Comparison of ENCODE assay signal across 10 cellular contexts in the genomic region with DNA sequence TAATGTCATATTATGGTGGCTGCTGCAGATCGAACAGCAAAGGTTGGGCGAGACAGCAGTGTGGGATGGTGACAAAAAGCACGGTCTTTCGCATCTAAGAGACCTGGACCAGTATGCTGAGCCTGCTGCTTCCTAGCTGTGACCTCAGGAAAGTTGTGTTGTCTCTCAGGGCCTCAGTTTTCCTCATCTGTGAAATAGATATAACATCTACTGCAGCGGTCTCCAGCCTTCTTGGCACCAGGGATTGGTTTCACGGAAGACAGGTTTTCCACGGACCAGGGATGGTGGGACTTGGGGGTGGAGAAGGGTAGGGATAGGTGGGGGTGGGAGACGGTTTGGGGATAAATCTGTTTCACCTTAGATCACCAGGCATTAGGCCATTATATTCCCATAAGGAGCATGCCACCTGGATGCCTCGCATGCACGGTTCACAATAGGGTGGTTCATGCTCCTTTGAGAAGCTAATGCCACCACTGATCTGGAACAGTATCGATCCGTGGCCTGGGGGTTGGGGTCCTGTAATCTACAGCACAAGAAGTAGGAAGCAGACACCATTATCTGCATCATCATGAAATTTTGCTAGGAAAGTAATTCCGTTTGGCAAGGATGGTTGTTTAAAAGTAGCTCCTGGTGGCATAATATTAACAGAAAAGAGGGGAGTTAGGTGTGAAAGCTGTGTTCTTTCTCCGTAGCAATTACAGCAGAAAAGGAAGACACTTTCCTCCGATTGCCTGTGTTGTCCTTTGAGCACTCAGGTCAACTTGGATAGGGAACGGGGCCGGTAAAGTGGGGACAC. TPM values are rescaled to one million over a fixed set of nuclear protein-coding genes. Genes with fewer than 3 reads are reported as not detected.
DNase-seq lines count a peak whose midpoint lies in the region; ATAC-seq, FAIRE-seq and TF ChIP-seq lines count a peak whose summit lies in the region.
"Had no signal": no experiment of that assay in that cellular context is flagged by ENCODE, and none has a peak within 500 bp of the region (broad histone marks: within the 10 kb centered on the region; RNA-seq: fewer than 3 reads in every experiment).

No MANE protein-coding gene starts in this region.

- H3K9me3 Mint-ChIP-seq in activated CD4-positive, alpha-beta memory T cell treated with anti-CD3 and anti-CD28 coated beads, Interleukin-2, amount 10 ng/mL, durations not matched to agents 7 days and 5 days, result no peaks in the 10 kb centered on the region
- no peaks in the 10 kb centered on the region for H3K9me3 Mint-ChIP-seq in progenitor cell of endocrine pancreas (ENCODE audit: low read depth)
- H3K9me3 Mint-ChIP-seq: GM23338 had no signal

- in situ Hi-C loops in GM13977 (cut with MboI; ENCODE audit: low pct_unique_long_range_greater_than_20kb, low sequenced_read_pairs, unreplicated experiment), result no loop called here

- H3K36me3 Mint-ChIP-seq in activated CD4-positive, alpha-beta memory T cell treated with anti-CD3 and anti-CD28 coated beads, Interleukin-2, amount 10 ng/mL, durations not matched to agents 7 days and 5 days (ENCODE audit: low read depth), result peaks cover 51% of the 10 kb centered on the region
- H3K36me3 Mint-ChIP-seq in progenitor cell of endocrine pancreas (ENCODE audit: insufficient read depth), result peaks cover 32% of the 10 kb centered on the region

- FAIRE-seq in GM12892 (lab: Jason Lieb, UNC), result no peak

- no peak for DNase-seq in GM12892 (ENCODE audit: insufficient read length)
- DNase-seq in activated CD4-positive, alpha-beta memory T cell treated with anti-CD3 and anti-CD28 coated beads, Interleukin-2, amount 10 ng/mL, durations not matched to agents 7 days and 5 days, result no peak
- DNase-seq in progenitor cell of endocrine pancreas (ENCODE audit: low spot score, unreplicated experiment), result no peak
- no peak for DNase-seq in GM13977 (ENCODE audit: low spot score)
- no peak for DNase-seq in NOMO-1 treated with dmso at 0.1 percent for 144 hours (lab: John Stamatoyannopoulos, UW; ENCODE audit: unreplicated experiment)
- DNase-seq in NCI-H226, result no peak
- DNase-seq: GF-D8 had no signal

- POLR2A ChIA-PET in activated CD4-positive, alpha-beta memory T cell treated with anti-CD3 and anti-CD28 coated beads, Interleukin-2, amount 10 ng/mL, durations not matched to agents 7 days and 5 days (lab: Charles Lee), result interaction anchor here (0.8 to 7.3 kb wide), 17 partner anchors 10 to 577 kb away, joined by 3 to 164 read pairs (median 8); partner anchors contain the start of gene KLF6

- H3K27ac Mint-ChIP-seq in activated CD4-positive, alpha-beta memory T cell treated with anti-CD3 and anti-CD28 coated beads, Interleukin-2, amount 10 ng/mL, durations not matched to agents 7 days and 5 days, result peak overlapping the region; percentile 37
- peak overlapping the region; percentile 68 for H3K27ac Mint-ChIP-seq in progenitor cell of endocrine pancreas
- H3K27ac Mint-ChIP-seq: GM23338 had no signal

- ATAC-seq in esophagus mucosa (peak; percentile 3), HG03432 (IDR thresholded peaks at IDR 0.05; ENCODE audit: unreplicated experiment) (no peak)
- ATAC-seq: GM23338 had no signal

- CTCF ChIA-PET in activated CD4-positive, alpha-beta memory T cell treated with anti-CD3 and anti-CD28 coated beads, Interleukin-2, amount 10 ng/mL, durations not matched to agents 7 days and 5 days (lab: Charles Lee), result interaction anchor here (1.0 to 1.2 kb wide), 3 partner anchors 9 to 32 kb away, joined by 4 read pairs; no protein-coding TSS in a partner anchor

- H3K4me3 Mint-ChIP-seq in activated CD4-positive, alpha-beta memory T cell treated with anti-CD3 and anti-CD28 coated beads, Interleukin-2, amount 10 ng/mL, durations not matched to agents 7 days and 5 days, result no peak overlapping the region
- no peak overlapping the region for H3K4me3 Mint-ChIP-seq in progenitor cell of endocrine pancreas (ENCODE audit: low read depth)
- H3K4me3 Mint-ChIP-seq: GM23338 had no signal

- no peaks in the 10 kb centered on the region for H3K27me3 Mint-ChIP-seq in activated CD4-positive, alpha-beta memory T cell treated with anti-CD3 and anti-CD28 coated beads, Interleukin-2, amount 10 ng/mL, durations not matched to agents 7 days and 5 days
- H3K27me3 Mint-ChIP-seq in progenitor cell of endocrine pancreas, result no peaks in the 10 kb centered on the region

- TF ChIP-seq CTCF in progenitor cell of endocrine pancreas (IDR thresholded peaks at IDR 0.05; ENCODE audit: unreplicated experiment) (no peak), GM13977 (IDR thresholded peaks at IDR 0.05; ENCODE audit: extremely low read depth, insufficient read depth, missing control alignments) (no peak)

- TF ChIP-seq POLR2A in GM12892 (IDR thresholded peaks at IDR 0.05; ENCODE audit: low read depth, low read length), result peak; percentile 43

- H3K4me1 Mint-ChIP-seq in activated CD4-positive, alpha-beta memory T cell treated with anti-CD3 and anti-CD28 coated beads, Interleukin-2, amount 10 ng/mL, durations not matched to agents 7 days and 5 days, result peaks cover 48% of the 10 kb centered on the region
- peaks cover 23% of the 10 kb centered on the region for H3K4me1 Mint-ChIP-seq in progenitor cell of endocrine pancreas (ENCODE audit: low read depth)

RNA-seq across cellular contexts. Expression of gene KLF6, which starts 10.8 kb away (rescaled TPM):
- 43.8 TPM for polyA plus RNA-seq in GM12892 (2012; ENCODE audit: missing spikeins)
- 100 to 1,000 TPM; 220 to 228 TPM for total RNA-seq in activated CD4-positive, alpha-beta memory T cell treated with anti-CD3 and anti-CD28 coated beads, Interleukin-2, amount 10 ng/mL, durations not matched to agents 7 days and 5 days
- total RNA-seq in esophagus mucosa (98.5 TPM), progenitor cell of endocrine pancreas (95.5 and 109 TPM in 2 replicates)
